In genomic region chr10:59663213-59663612, GRCh38 we compare ENCODE assay signal across 2 cellular contexts. TPM values are rescaled to one million over a fixed set of nuclear protein-coding genes. Genes with fewer than 3 reads are reported as not detected.
"Had no signal": no experiment of that assay in that cellular context is flagged by ENCODE, and none has a peak within 500 bp of the region (broad histone marks: within the 10 kb centered on the region; RNA-seq: fewer than 3 reads in every experiment).

No MANE protein-coding gene starts in this region.

RNA-seq across cellular contexts. Expression of gene SLC16A9, which starts 46.4 kb away (rescaled TPM):
- total RNA-seq: GM23248, HFFc6 had no signal
- polyA plus RNA-seq: GM23248 had no signal
